18 cellular contexts compared by ENCODE assay signal in genomic region chr20:38297916-38298674, GRCh38. TPM values are rescaled to one million over a fixed set of nuclear protein-coding genes. Genes with fewer than 3 reads are reported as not detected.
DNase-seq lines count a peak whose midpoint lies in the region; ATAC-seq and TF ChIP-seq lines count a peak whose summit lies in the region.
"Had no signal": no experiment of that assay in that cellular context is flagged by ENCODE, and none has a peak within 500 bp of the region (broad histone marks: within the 10 kb centered on the region; RNA-seq: fewer than 3 reads in every experiment).

No MANE protein-coding gene starts in this region.

- H3K27ac Mint-ChIP-seq in CD14-positive monocyte: peak overlapping the region; percentile 90 to 98 (median 96)
- H3K27ac Mint-ChIP-seq in GM23338: no peak overlapping the region
- H3K27ac Mint-ChIP-seq: activated naive CD8-positive, alpha-beta T cell treated with anti-CD3 and anti-CD28 coated beads, Interleukin-2, amount 10 ng/mL, durations not matched to agents 7 days and 5 days; T-helper 1 cell treated with Interleukin-12 subunit alpha and Interleukin-12 subunit beta and Interleukin-4 antibody, amounts not matched to agents 30 μg/mL and 1 μg/mL, for 36 hours had no signal

- H3K27me3 Mint-ChIP-seq in CD14-positive monocyte (ENCODE audit: low read depth in 3 of 3): peaks cover 3 to 5% (median 4%) of the 10 kb centered on the region in 3 donors
- peaks cover 33% of the 10 kb centered on the region for H3K27me3 Mint-ChIP-seq in activated T-cell treated with anti-CD3 and anti-CD28 coated beads, Interleukin-2, amount 50 U/mL, for 4 hours (ENCODE audit: low read depth)
- peaks cover 10% of the 10 kb centered on the region for H3K27me3 Mint-ChIP-seq in GM23338 (ENCODE audit: insufficient read depth, low read depth, poor library complexity)

- DNase-seq in CD14-positive monocyte (ENCODE audit: low spot score): no peak
- no peak for DNase-seq in brain microvascular endothelial cell
- no peak for DNase-seq in mesenchymal stem cell
- DNase-seq in stomach: no peak
- DNase-seq in cerebellar cortex (ENCODE audit: low spot score): no peak
- no peak for DNase-seq in stimulated activated CD4-positive, alpha-beta T cell treated with anti-CD3 and anti-CD28 coated beads, Interleukin-4, amount 100 ng/mL, for 4 hours
- no peak for DNase-seq in activated T-cell treated with anti-CD3 and anti-CD28 coated beads, Interleukin-2, amount 50 U/mL, for 4 hours
- no peak for DNase-seq in GM23338 (ENCODE audit: low spot score)
- DNase-seq: activated CD4-positive, CD25-positive, alpha-beta regulatory T cell treated with anti-CD3 and anti-CD28 coated beads, Interleukin-2, amount 50 U/mL, for 72 hours; activated CD8-positive, alpha-beta memory T cell treated with anti-CD3 and anti-CD28 coated beads, Interleukin-2, amount 50 U/mL, for 48 hours; activated naive CD8-positive, alpha-beta T cell treated with anti-CD3 and anti-CD28 coated beads, Interleukin-2, amount 10 ng/mL, durations not matched to agents 7 days and 5 days; H9; NCI-H2081 treated with DMSO at 0.1 percent for 48 hours; NCI-H774; stimulated activated naive CD4-positive, alpha-beta T cell treated with Interleukin-2 at 50 U/mL for 16 hours had no signal

- no peak overlapping the region for H2BK120ac ChIP-seq in mesenchymal stem cell (ENCODE audit: low read depth, low read length)

- H3K4me1 ChIP-seq in mesenchymal stem cell (ENCODE audit: control insufficient read depth, insufficient read depth, low read depth, low read length) (peaks cover 2% of the 10 kb centered on the region), stomach (peaks cover 0 to 32% (median 15%) of the 10 kb centered on the region in 4 donors), GM23338 (ENCODE audit: insufficient read depth) (no peaks in the 10 kb centered on the region)

- H4K20me1 ChIP-seq in GM23338 (replicated peaks; ENCODE audit: insufficient read depth): no peaks in the 10 kb centered on the region

- no peak overlapping the region for H3K23ac ChIP-seq in mesenchymal stem cell (ENCODE audit: low read length in 2 of 2)

- H3K36me3 Mint-ChIP-seq in CD14-positive monocyte (no peaks in the 10 kb centered on the region), GM23338 (ENCODE audit: low read depth) (no peaks in the 10 kb centered on the region)
- H3K36me3 Mint-ChIP-seq in activated T-cell treated with anti-CD3 and anti-CD28 coated beads, Interleukin-2, amount 50 U/mL, for 4 hours (ENCODE audit: insufficient read depth): no peaks in the 10 kb centered on the region
- H3K36me3 Mint-ChIP-seq: activated naive CD8-positive, alpha-beta T cell treated with anti-CD3 and anti-CD28 coated beads, Interleukin-2, amount 10 ng/mL, durations not matched to agents 7 days and 5 days had no signal

- peaks cover 91% of the 10 kb centered on the region for H3K4me1 Mint-ChIP-seq in CD14-positive monocyte
- H3K4me1 Mint-ChIP-seq in activated T-cell treated with anti-CD3 and anti-CD28 coated beads, Interleukin-2, amount 50 U/mL, for 4 hours (ENCODE audit: low read depth): no peaks in the 10 kb centered on the region
- H3K4me1 Mint-ChIP-seq in GM23338: peaks cover 21% of the 10 kb centered on the region
- H3K4me1 Mint-ChIP-seq: activated naive CD8-positive, alpha-beta T cell treated with anti-CD3 and anti-CD28 coated beads, Interleukin-2, amount 10 ng/mL, durations not matched to agents 7 days and 5 days had no signal

- no peak for TF ChIP-seq EP300 in stomach (IDR thresholded peaks at IDR 0.05)

- TF ChIP-seq CTCF in CD14-positive monocyte (IDR thresholded peaks at IDR 0.05) (no peak), brain microvascular endothelial cell (IDR thresholded peaks at IDR 0.05; ENCODE audit: low read depth, low read length, missing control alignments) (no peak), stomach (IDR thresholded peaks at IDR 0.05) (no peak), GM23338 (conservative IDR thresholded peaks at IDR 0.05; ENCODE audit: low read depth in 2 of 2) (no peak)

- WGBS in mesenchymal stem cell: 88% methylated on average over 7 of the region's 7 CpGs
- WGBS in stomach, 5 donors: 89 to 95% (median 93%) methylated on average over 7 of the region's 7 CpGs

- H3K4me2 ChIP-seq in mesenchymal stem cell (ENCODE audit: low read length, poor library complexity, severe bottlenecking) (no peak overlapping the region), GM23338 (no peak overlapping the region)

- no peak overlapping the region for H3K4ac ChIP-seq in mesenchymal stem cell (ENCODE audit: low read depth in 1 of 2, low read length in 2 of 2)

- in situ Hi-C loops in brain microvascular endothelial cell (cut with HindIII; ENCODE audit: low pct_ligation_motif_present, low sequenced_read_pairs): no loop called here

- H4K91ac ChIP-seq in mesenchymal stem cell (ENCODE audit: low read length): no peak overlapping the region

- H3K27me3 ChIP-seq in brain microvascular endothelial cell (replicated peaks) (no peaks in the 10 kb centered on the region), mesenchymal stem cell (ENCODE audit: control insufficient read depth in 1 of 2, insufficient read depth in 1 of 2, low read length in 2 of 2) (peaks cover 6 to 74% of the 10 kb centered on the region in 2 experiments), stomach (peaks cover 0 to 10% (median 4%) of the 10 kb centered on the region in 3 donors), GM23338 (ENCODE audit: insufficient read depth) (no peaks in the 10 kb centered on the region)

- peak overlapping the region; percentile 46 for H3K27ac ChIP-seq in brain microvascular endothelial cell
- no peak overlapping the region for H3K27ac ChIP-seq in mesenchymal stem cell (ENCODE audit: low read length, poor library complexity, severe bottlenecking)
- H3K27ac ChIP-seq in stomach: peak overlapping the region; percentile 23 to 82 (median 71)
- no peak overlapping the region for H3K27ac ChIP-seq in GM23338 (ENCODE audit: low read depth)

- no peak for ATAC-seq in activated T-cell treated with anti-CD3 and anti-CD28 coated beads, Interleukin-2, amount 50 U/mL, for 4 hours
- no peak for ATAC-seq in GM23338

- TF ChIP-seq POLR2A in stomach (IDR thresholded peaks at IDR 0.05): no peak

- H3K18ac ChIP-seq in mesenchymal stem cell (ENCODE audit: low read depth in 1 of 2, low read length in 2 of 2): no peak overlapping the region

- H3K9me3 Mint-ChIP-seq in CD14-positive monocyte: no peaks in the 10 kb centered on the region
- H3K9me3 Mint-ChIP-seq in activated T-cell treated with anti-CD3 and anti-CD28 coated beads, Interleukin-2, amount 50 U/mL, for 4 hours: no peaks in the 10 kb centered on the region
- no peaks in the 10 kb centered on the region for H3K9me3 Mint-ChIP-seq in GM23338
- H3K9me3 Mint-ChIP-seq: activated naive CD8-positive, alpha-beta T cell treated with anti-CD3 and anti-CD28 coated beads, Interleukin-2, amount 10 ng/mL, durations not matched to agents 7 days and 5 days; H9; T-helper 1 cell treated with Interleukin-12 subunit alpha and Interleukin-12 subunit beta and Interleukin-4 antibody, amounts not matched to agents 30 μg/mL and 1 μg/mL, for 36 hours had no signal

- H3K9me3 ChIP-seq in mesenchymal stem cell (ENCODE audit: control insufficient read depth, low read length) (no peaks in the 10 kb centered on the region), stomach (no peaks in the 10 kb centered on the region)
- H3K9me3 ChIP-seq: mucosa of descending colon had no signal

- no peak overlapping the region for H3K14ac ChIP-seq in mesenchymal stem cell (ENCODE audit: low read length in 2 of 2)

- H3K9me2 ChIP-seq in GM23338 (ENCODE audit: insufficient read depth): no peaks in the 10 kb centered on the region

- H2AFZ ChIP-seq in mesenchymal stem cell (ENCODE audit: low read depth, low read length) (no peak overlapping the region), GM23338 (no peak overlapping the region)

- no peaks in the 10 kb centered on the region for H3K79me2 ChIP-seq in GM23338 (replicated peaks; ENCODE audit: insufficient read depth)

- no peak overlapping the region for H2BK15ac ChIP-seq in mesenchymal stem cell (ENCODE audit: low read depth, poor library complexity, severe bottlenecking)

- no peak overlapping the region for H2AK5ac ChIP-seq in mesenchymal stem cell (ENCODE audit: low read length, severe bottlenecking)

- H3K4me3 ChIP-seq in brain microvascular endothelial cell (ENCODE audit: low read depth, low read length) (no peak overlapping the region), mesenchymal stem cell (ENCODE audit: insufficient read depth in 1 of 2, low read depth in 1 of 2, low read length in 2 of 2) (no peak overlapping the region), stomach (no peak overlapping the region), GM23338 (no peak overlapping the region)
- H3K4me3 ChIP-seq: mucosa of descending colon had no signal

- intact Hi-C loops in CD14-positive monocyte (cut with micrococcal nuclease): no loop called here
- intact Hi-C loops in stomach (cut with DNase I; ENCODE audit: low total_unique reads): no loop called here

- H3F3A ChIP-seq in GM23338 (replicated peaks; ENCODE audit: low read depth): no peaks in the 10 kb centered on the region

- H3K4me3 Mint-ChIP-seq in CD14-positive monocyte (no peak overlapping the region), GM23338 (no peak overlapping the region)
- H3K4me3 Mint-ChIP-seq in activated T-cell treated with anti-CD3 and anti-CD28 coated beads, Interleukin-2, amount 50 U/mL, for 4 hours: no peak overlapping the region
- H3K4me3 Mint-ChIP-seq: activated naive CD8-positive, alpha-beta T cell treated with anti-CD3 and anti-CD28 coated beads, Interleukin-2, amount 10 ng/mL, durations not matched to agents 7 days and 5 days; H9; T-helper 1 cell treated with Interleukin-12 subunit alpha and Interleukin-12 subunit beta and Interleukin-4 antibody, amounts not matched to agents 30 μg/mL and 1 μg/mL, for 36 hours had no signal

- peak overlapping the region; percentile 74 for H3K9ac ChIP-seq in mesenchymal stem cell (ENCODE audit: low read length)

- no peak overlapping the region for H4K8ac ChIP-seq in mesenchymal stem cell (ENCODE audit: low read length)

- H2BK12ac ChIP-seq in mesenchymal stem cell (ENCODE audit: low read length in 2 of 2): no peak overlapping the region

- H3K79me1 ChIP-seq in mesenchymal stem cell (replicated peaks; ENCODE audit: low read length, poor library complexity, severe bottlenecking): no peaks in the 10 kb centered on the region

- H2BK5ac ChIP-seq in mesenchymal stem cell (ENCODE audit: low read depth, low read length, poor library complexity, severe bottlenecking): no peak overlapping the region

- no peaks in the 10 kb centered on the region for H3K36me3 ChIP-seq in brain microvascular endothelial cell (replicated peaks)
- no peaks in the 10 kb centered on the region for H3K36me3 ChIP-seq in mesenchymal stem cell (ENCODE audit: control insufficient read depth in 1 of 2, insufficient read depth in 2 of 2, low read depth in 1 of 2, low read length in 2 of 2)
- H3K36me3 ChIP-seq in stomach: no peaks in the 10 kb centered on the region
- H3K36me3 ChIP-seq in GM23338 (ENCODE audit: insufficient read depth): no peaks in the 10 kb centered on the region

RNA-seq across cellular contexts. Expression of gene BPI, which starts 5.9 kb away (rescaled TPM):
- polyA plus RNA-seq in CD14-positive monocyte (1 to 10 TPM; 8.7 to 9.0 TPM), stomach (under 1 TPM in 2 of 3 donors, not detected in 1; 0.13 to 0.44 TPM), GM23338 (2016; fragmentation: Nextera tagmentation; extraction: Ambion mirVana) (not detected in 2 replicates)
- polyA plus RNA-seq in mesenchymal stem cell (2013, experiment 1 of 2): not detected
- polyA plus RNA-seq in mesenchymal stem cell (2013, experiment 2 of 2): not detected
- 1 to 10 TPM in 2 of 5 donors, not detected in 3; 1.3 to 4.8 TPM for total RNA-seq in stomach
- not detected for total RNA-seq in activated T-cell treated with anti-CD3 and anti-CD28 coated beads, Interleukin-2, amount 50 U/mL, for 4 hours
- total RNA-seq in GM23338 (2014; rRNA removed; shearing (Covaris generic)): not detected in 2 replicates
- total RNA-seq: activated naive CD8-positive, alpha-beta T cell treated with anti-CD3 and anti-CD28 coated beads, Interleukin-2, amount 10 ng/mL, durations not matched to agents 7 days and 5 days; H9; pulmonary artery endothelial cell had no signal

RNA-seq across cellular contexts. Expression of gene KIAA1755, which starts 37.6 kb away (rescaled TPM):
- polyA plus RNA-seq in CD14-positive monocyte: not detected
- polyA plus RNA-seq in mesenchymal stem cell (2013, experiment 1 of 2): 0.50 TPM
- 0.40 TPM for polyA plus RNA-seq in mesenchymal stem cell (2013, experiment 2 of 2)
- total RNA-seq in stomach: 1 to 10 TPM in 4 of 5 donors, not detected in 1; 1.2 to 9.4 (median 2.4) TPM
- 1 to 10 TPM; 2.4 to 3.6 (median 3.3) TPM for polyA plus RNA-seq in stomach
- not detected for total RNA-seq in activated T-cell treated with anti-CD3 and anti-CD28 coated beads, Interleukin-2, amount 50 U/mL, for 4 hours
- total RNA-seq in GM23338 (2014; rRNA removed; shearing (Covaris generic)): 0.12 and 0.28 TPM in 2 replicates
- not detected in 2 replicates for polyA plus RNA-seq in GM23338 (2016; fragmentation: Nextera tagmentation; extraction: Ambion mirVana)
- total RNA-seq: activated naive CD8-positive, alpha-beta T cell treated with anti-CD3 and anti-CD28 coated beads, Interleukin-2, amount 10 ng/mL, durations not matched to agents 7 days and 5 days had no signal

RNA-seq across cellular contexts. Expression of gene LBP, which starts 48.2 kb away (rescaled TPM):
- polyA plus RNA-seq in CD14-positive monocyte (not detected), stomach (1 to 10 TPM in 1 of 3 donors, under 1 TPM in 1, not detected in 1; 0.08 to 2.4 TPM), GM23338 (2016; fragmentation: Nextera tagmentation; extraction: Ambion mirVana) (0.19 TPM in 1 of 2 replicates, not detected in the other)
- polyA plus RNA-seq in mesenchymal stem cell (2013, experiment 1 of 2): 0.08 TPM
- 0.12 TPM for polyA plus RNA-seq in mesenchymal stem cell (2013, experiment 2 of 2)
- total RNA-seq in stomach: not detected
- total RNA-seq in activated T-cell treated with anti-CD3 and anti-CD28 coated beads, Interleukin-2, amount 50 U/mL, for 4 hours: under 1 TPM; 0.10 to 0.18 (median 0.14) TPM
- total RNA-seq in GM23338 (2014; rRNA removed; shearing (Covaris generic)): 0.10 and 0.35 TPM in 2 replicates
- total RNA-seq: activated naive CD8-positive, alpha-beta T cell treated with anti-CD3 and anti-CD28 coated beads, Interleukin-2, amount 10 ng/mL, durations not matched to agents 7 days and 5 days had no signal

Comparison
In these comparisons a context has a peak if more than half of its experiments do, and no peak if none do; other contexts are left out.
1. H3K27ac ChIP-seq: peak in brain microvascular endothelial cell (single experiment) and stomach (5 of 5); none in mesenchymal stem cell (single experiment) and GM23338 (single experiment).